8 cellular contexts compared by ENCODE assay signal in the genomic region with DNA sequence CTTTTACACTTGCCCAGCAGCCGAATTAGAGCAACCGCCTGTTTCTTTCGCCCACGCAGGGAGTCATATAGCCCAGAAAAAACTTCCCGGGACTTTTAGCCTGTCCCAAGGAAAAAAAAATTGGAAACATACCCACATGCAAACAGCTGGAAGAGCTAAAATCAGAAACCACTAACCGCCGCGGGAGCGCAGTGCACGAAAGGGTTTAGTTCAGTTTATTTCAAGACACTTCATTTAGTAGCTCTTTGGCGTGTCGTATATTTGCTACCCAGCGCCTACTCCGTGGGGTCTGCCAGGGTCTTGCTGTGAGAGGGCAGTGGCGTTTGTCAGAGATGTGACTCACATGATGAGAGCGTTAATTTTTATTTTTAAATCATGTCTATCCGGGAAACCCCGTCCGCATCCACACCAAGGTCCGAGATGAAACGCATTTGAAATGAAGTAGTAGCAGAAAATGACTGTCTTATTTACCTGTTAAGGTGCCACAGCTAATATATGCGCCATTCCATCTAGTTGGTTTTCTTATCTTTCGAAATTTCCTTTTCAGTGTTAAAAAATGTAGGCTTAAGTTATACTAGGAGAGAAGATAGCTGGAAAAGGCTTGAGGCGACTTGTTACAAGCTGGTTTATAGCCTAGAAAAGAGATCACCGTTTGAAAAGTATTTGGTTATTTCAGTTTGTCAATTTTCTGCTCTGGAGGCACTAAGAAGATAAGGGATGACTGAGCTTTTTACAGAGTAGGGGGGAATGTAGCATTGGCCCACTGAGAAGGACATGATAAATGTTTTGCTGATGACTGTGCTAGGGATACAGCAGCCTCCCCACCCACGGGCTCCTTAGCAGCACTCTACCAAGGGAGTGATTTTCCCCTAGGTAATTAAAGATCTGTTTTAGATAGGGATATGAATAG. TPM values are rescaled to one million over a fixed set of nuclear protein-coding genes. Genes with fewer than 3 reads are reported as not detected.
DNase-seq lines count a peak whose midpoint lies in the region; ATAC-seq lines count a peak whose summit lies in the region.

No MANE protein-coding gene starts in this region.

- peak overlapping the region in 1 of 8 donors; percentile 87 for H3K27ac Mint-ChIP-seq in CD8-positive, alpha-beta memory T cell
- H3K27ac Mint-ChIP-seq in activated T-helper 17 cell treated with anti-CD3 and anti-CD28 coated beads, Interleukin-2, amount 50 U/mL, for 72 hours: no peak overlapping the region

- POLR2A ChIA-PET in CD8-positive, alpha-beta memory T cell (lab: Charles Lee): interaction anchor here (0.5 to 0.7 kb wide), 2 partner anchors 70 to 618 kb away, joined by 3 to 11 read pairs; no protein-coding TSS in a partner anchor

- H3K4me3 Mint-ChIP-seq in CD8-positive, alpha-beta memory T cell: peak overlapping the region; percentile 51 to 92 (median 82)
- H3K4me3 Mint-ChIP-seq in activated T-helper 17 cell treated with anti-CD3 and anti-CD28 coated beads, Interleukin-2, amount 50 U/mL, for 72 hours: peak overlapping the region; percentile 73

- H3K36me3 ChIP-seq in CD8-positive, alpha-beta memory T cell (ENCODE audit: insufficient read depth, low read length): no peaks in the 10 kb centered on the region
- H3K36me3 ChIP-seq in HUES6 (ENCODE audit: control insufficient read depth, insufficient read depth, low read length): peaks cover 12% of the 10 kb centered on the region; the same call in 1 of the 2 replicates

- peaks cover 0 to 5% (median 2%) of the 10 kb centered on the region in 3 donors for H3K36me3 Mint-ChIP-seq in CD8-positive, alpha-beta memory T cell
- peaks cover 22% of the 10 kb centered on the region for H3K36me3 Mint-ChIP-seq in activated T-helper 17 cell treated with anti-CD3 and anti-CD28 coated beads, Interleukin-2, amount 50 U/mL, for 72 hours (ENCODE audit: low read depth)

- H3K4me1 Mint-ChIP-seq in CD8-positive, alpha-beta memory T cell: peaks cover 18 to 24% (median 20%) of the 10 kb centered on the region in 3 donors
- H3K4me1 Mint-ChIP-seq in activated T-helper 17 cell treated with anti-CD3 and anti-CD28 coated beads, Interleukin-2, amount 50 U/mL, for 72 hours: peaks cover 10% of the 10 kb centered on the region

- peak overlapping the region; percentile 90 for H3K9ac ChIP-seq in HUES6 (ENCODE audit: low read length)

- no peaks in the 10 kb centered on the region for H3K9me3 ChIP-seq in CD8-positive, alpha-beta memory T cell (ENCODE audit: low read length)
- no peaks in the 10 kb centered on the region for H3K9me3 ChIP-seq in HUES6 (ENCODE audit: control insufficient read depth, insufficient read depth, low read depth, low read length)

- CTCF ChIA-PET in CD8-positive, alpha-beta memory T cell (lab: Charles Lee): interaction anchor here (0.6 to 1.2 kb wide), 2 partner anchors 14 to 1879 kb away, joined by 4 to 5 read pairs; no protein-coding TSS in a partner anchor

- ATAC-seq in activated T-helper 17 cell treated with anti-CD3 and anti-CD28 coated beads, Interleukin-2, amount 50 U/mL, for 72 hours (replicated peaks): no peak
- no peak for ATAC-seq in GM21360 (IDR thresholded peaks at IDR 0.05; ENCODE audit: unreplicated experiment)

- peaks cover 8% of the 10 kb centered on the region for H3K4me1 ChIP-seq in CD8-positive, alpha-beta memory T cell (ENCODE audit: insufficient read depth, low read length)
- H3K4me1 ChIP-seq in HUES6 (ENCODE audit: control insufficient read depth, insufficient read depth, low read length): peaks cover 51% of the 10 kb centered on the region

- peak in 1 of 5 donors; percentile 3 for DNase-seq in CD8-positive, alpha-beta memory T cell
- DNase-seq in hepatic stellate cell (ENCODE audit: low spot score): peak; percentile 67
- peak; percentile 68 for DNase-seq in skeletal muscle cell (ENCODE audit: low read depth)
- no peak for DNase-seq in HUDEP-2 (lab: John Stamatoyannopoulos, UW; ENCODE audit: unreplicated experiment in 76 of 76)
- DNase-seq in middle frontal gyrus (ENCODE audit: extremely low spot score, low spot score): no peak

- H3K4me3 ChIP-seq in CD8-positive, alpha-beta memory T cell (ENCODE audit: low read length): peak overlapping the region; percentile 46
- H3K4me3 ChIP-seq in HUES6 (ENCODE audit: low read depth, low read length) (peak overlapping the region; percentile 94), skeletal muscle cell (ENCODE audit: low read depth, low read length) (peak overlapping the region; percentile 70)

- peaks cover 18 to 31% of the 10 kb centered on the region in 2 donors for H3K27me3 Mint-ChIP-seq in CD8-positive, alpha-beta memory T cell
- peaks cover 14% of the 10 kb centered on the region for H3K27me3 Mint-ChIP-seq in activated T-helper 17 cell treated with anti-CD3 and anti-CD28 coated beads, Interleukin-2, amount 50 U/mL, for 72 hours

- no peak overlapping the region for H3K27ac ChIP-seq in CD8-positive, alpha-beta memory T cell (ENCODE audit: low read depth, low read length)
- H3K27ac ChIP-seq in HUES6 (ENCODE audit: low read depth, low read length): no peak overlapping the region; the same call in 1 of the 2 replicates

- peaks cover 14% of the 10 kb centered on the region for H3K27me3 ChIP-seq in CD8-positive, alpha-beta memory T cell (ENCODE audit: insufficient read depth, low read length, poor library complexity, severe bottlenecking)
- peaks cover 46% of the 10 kb centered on the region for H3K27me3 ChIP-seq in HUES6 (ENCODE audit: control insufficient read depth, insufficient read depth, low read length)

- H3K9me3 Mint-ChIP-seq in CD8-positive, alpha-beta memory T cell: peaks cover 0 to 2% (median 0%) of the 10 kb centered on the region in 5 donors
- no peaks in the 10 kb centered on the region for H3K9me3 Mint-ChIP-seq in activated T-helper 17 cell treated with anti-CD3 and anti-CD28 coated beads, Interleukin-2, amount 50 U/mL, for 72 hours

RNA-seq across cellular contexts. Expression of a gene that starts 1.7 kb away (rescaled TPM):
- 1 to 10 TPM; 1.5 to 1.8 TPM for total RNA-seq in CD8-positive, alpha-beta memory T cell
- polyA plus RNA-seq in CD8-positive, alpha-beta memory T cell: 0.79 TPM
- total RNA-seq in activated T-helper 17 cell treated with anti-CD3 and anti-CD28 coated beads, Interleukin-2, amount 50 U/mL, for 72 hours: 1 to 10 TPM; 3.5 to 5.2 TPM

Comparison
In these comparisons a context has a peak if more than half of its experiments do, and no peak if none do; other contexts are left out.
1. DNase-seq: peak in hepatic stellate cell (single experiment) and skeletal muscle cell (single experiment); none in HUDEP-2 (0 of 76) and middle frontal gyrus (single experiment).
2. Peak in every context shown above with its lines, with median percentiles within 50 percentile points of each other: H3K4me3 ChIP-seq.